In the genomic region with DNA sequence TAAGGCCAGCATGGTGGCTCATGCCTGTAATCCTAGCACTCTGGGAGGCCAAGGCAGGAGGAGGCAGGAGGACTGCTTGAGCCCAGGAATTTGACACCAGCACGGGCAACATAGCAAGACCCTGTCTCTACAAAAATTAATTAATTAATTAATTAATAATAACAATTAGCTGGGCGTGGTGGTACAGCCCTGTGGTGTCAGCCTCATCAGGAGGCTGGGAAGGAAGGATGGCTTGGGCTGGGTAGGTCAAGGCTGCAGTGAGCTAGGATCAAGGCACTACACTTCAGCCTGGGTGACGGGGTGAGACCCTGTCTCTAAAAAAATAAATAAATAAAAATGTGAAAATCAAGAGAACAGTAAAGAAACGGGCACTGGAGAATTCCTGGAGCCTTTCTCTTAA, we compare ENCODE assay signal across 8 cellular contexts. TPM values are rescaled to one million over a fixed set of nuclear protein-coding genes. Genes with fewer than 3 reads are reported as not detected.
DNase-seq lines count a peak whose midpoint lies in the region; ATAC-seq and TF ChIP-seq lines count a peak whose summit lies in the region.

No MANE protein-coding gene starts in this region.

- 0 out of 2 replicates have a peak, but pooled peaks cover 8% of the 10 kb centered on the region for H4K20me1 ChIP-seq in Karpas-422 (ENCODE audit: insufficient read depth, low read depth, low read length)

- H2AFZ ChIP-seq in Karpas-422 (ENCODE audit: low read length), result no peak overlapping the region

- H3K9ac ChIP-seq in Karpas-422 (ENCODE audit: low read length) (peak overlapping the region; percentile 81), colonic mucosa (ENCODE audit: low read depth in 2 of 2, low read length in 2 of 2) (peak overlapping the region; percentile 87 to 89)

- H3K4me3 ChIP-seq in AG10803 (ENCODE audit: low read length), result peak overlapping the region; percentile 95
- H3K4me3 ChIP-seq in Karpas-422 (ENCODE audit: low read length), result peak overlapping the region; percentile 91
- H3K4me3 ChIP-seq in colonic mucosa, result peak overlapping the region; percentile 86

- H3K36me3 ChIP-seq in Karpas-422 (ENCODE audit: insufficient read depth, low read length) (no peaks in the 10 kb centered on the region), colonic mucosa (no peaks in the 10 kb centered on the region)

- H3K4me3 Mint-ChIP-seq in nephron, result peak overlapping the region; percentile 90 to 95 (median 94)

- no peaks in the 10 kb centered on the region for H3K9me2 ChIP-seq in Karpas-422 (replicated peaks; ENCODE audit: insufficient read depth, low read length)

- H3K27ac Mint-ChIP-seq in nephron, result peak overlapping the region; percentile 90 to 94 (median 92)

- H3K9me3 ChIP-seq in Karpas-422 (ENCODE audit: low read length) (no peaks in the 10 kb centered on the region), colonic mucosa (no peaks in the 10 kb centered on the region)

- ATAC-seq in HG02678 (IDR thresholded peaks at IDR 0.05; ENCODE audit: unreplicated experiment), result no peak

- peak overlapping the region; percentile 98 for H3K4me2 ChIP-seq in Karpas-422 (ENCODE audit: low read depth, low read length, poor library complexity, severe bottlenecking)

- H3K4me1 Mint-ChIP-seq in nephron, result peaks cover 13% of the 10 kb centered on the region

- no peak overlapping the region for H3K27ac ChIP-seq in Karpas-422 (ENCODE audit: low read length)
- peak overlapping the region; percentile 97 for H3K27ac ChIP-seq in colonic mucosa

- intact Hi-C loops in colonic mucosa (cut with DNase I), result no loop called here

- no peak for TF ChIP-seq CTCF in AG10803 (conservative IDR thresholded peaks at IDR 0.05; ENCODE audit: low read length)
- TF ChIP-seq CTCF in colonic mucosa (IDR thresholded peaks at IDR 0.05), result no peak
- no peak for TF ChIP-seq CTCF in nephron (IDR thresholded peaks at IDR 0.05; ENCODE audit: unreplicated experiment in 3 of 3)

- DNase-seq in AG10803 (ENCODE audit: low read depth) (no peak), Karpas-422 (no peak), colonic mucosa (no peak), ecto neural progenitor cell (ENCODE audit: low spot score) (no peak), HuH-7 (ENCODE audit: low spot score) (no peak)
- no peak for DNase-seq in stimulated activated CD4-positive, alpha-beta T cell treated with anti-CD3 and anti-CD28 coated beads, Interleukin-4, amount 100 ng/mL, for 4 hours

- H3K9me3 Mint-ChIP-seq in nephron, result no peaks in the 10 kb centered on the region

- no peaks in the 10 kb centered on the region for H3K27me3 Mint-ChIP-seq in nephron (ENCODE audit: low read depth)

- H3K79me2 ChIP-seq in Karpas-422 (ENCODE audit: low read length), result no peaks in the 10 kb centered on the region

- H3K27me3 ChIP-seq in Karpas-422 (ENCODE audit: low read length) (no peaks in the 10 kb centered on the region), colonic mucosa (no peaks in the 10 kb centered on the region)

- peaks cover 3% of the 10 kb centered on the region for H3K36me3 Mint-ChIP-seq in nephron (ENCODE audit: low read depth)

- H3K4me1 ChIP-seq in Karpas-422 (ENCODE audit: low read length) (peaks cover 8% of the 10 kb centered on the region), colonic mucosa (peaks cover 7% of the 10 kb centered on the region)

RNA-seq across cellular contexts. Expression of gene ARFGAP3, which starts 1.3 kb away (rescaled TPM):
- total RNA-seq in Karpas-422 (2014; rRNA removed; shearing (Covaris generic); ENCODE audit: low replicate concordance), result 20.0 and 26.1 TPM in 2 replicates
- 10 to 100 TPM; 29.4 to 47.7 TPM for total RNA-seq in colonic mucosa
